In the genomic region with DNA sequence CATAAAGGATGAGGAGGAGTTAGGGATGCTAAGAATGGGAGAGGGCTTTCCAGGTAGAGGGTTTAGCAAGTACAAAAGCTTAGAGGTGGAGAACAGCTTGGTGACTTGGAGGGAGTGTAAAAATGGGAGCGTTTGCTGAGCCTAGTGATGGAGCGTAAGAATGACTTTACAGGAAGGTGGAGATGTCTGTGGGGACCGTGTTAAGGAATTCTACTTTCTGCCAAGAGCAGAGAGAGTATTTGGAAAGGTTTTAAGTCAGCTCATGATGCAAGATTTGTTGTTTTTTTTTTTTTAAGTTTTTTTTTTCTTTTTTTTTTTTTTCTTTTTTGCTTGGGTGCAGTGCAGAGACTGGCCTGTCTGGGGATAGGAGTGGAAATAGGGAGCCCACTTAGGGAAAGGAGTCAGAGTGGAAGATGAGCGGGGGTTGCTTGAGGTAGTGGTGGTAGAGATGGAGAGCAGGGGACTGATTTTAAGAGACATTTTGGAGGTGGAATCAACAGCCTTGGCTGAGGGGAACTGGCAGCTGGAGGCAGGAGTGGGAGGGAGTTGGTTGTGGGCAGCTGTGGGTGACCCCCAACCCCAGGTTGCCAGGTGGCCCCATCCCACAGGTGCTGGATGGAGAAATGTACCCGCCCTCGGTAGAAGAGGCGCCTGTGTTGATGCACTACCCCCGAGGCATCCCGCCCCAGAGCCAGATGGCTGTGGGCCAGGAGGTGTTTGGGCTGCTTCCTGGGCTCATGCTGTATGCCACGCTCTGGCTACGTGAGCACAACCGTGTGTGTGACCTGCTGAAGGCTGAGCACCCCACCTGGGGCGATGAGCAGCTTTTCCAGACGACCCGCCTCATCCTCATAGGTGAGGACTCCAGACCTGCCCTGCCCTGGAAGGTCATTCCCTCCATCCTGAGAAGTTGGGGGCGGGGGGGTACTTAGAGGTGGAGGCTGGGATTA, we compare ENCODE assay signal across 1 cellular context.
TF ChIP-seq lines count a peak whose summit lies in the region.

No MANE protein-coding gene starts in this region.

TF ChIP-seq in GM23338, 12 proteins besides CTCF, POLR2A, EP300 and RAD21 (continued from another document):
- TF ChIP-seq, protein P1, sequence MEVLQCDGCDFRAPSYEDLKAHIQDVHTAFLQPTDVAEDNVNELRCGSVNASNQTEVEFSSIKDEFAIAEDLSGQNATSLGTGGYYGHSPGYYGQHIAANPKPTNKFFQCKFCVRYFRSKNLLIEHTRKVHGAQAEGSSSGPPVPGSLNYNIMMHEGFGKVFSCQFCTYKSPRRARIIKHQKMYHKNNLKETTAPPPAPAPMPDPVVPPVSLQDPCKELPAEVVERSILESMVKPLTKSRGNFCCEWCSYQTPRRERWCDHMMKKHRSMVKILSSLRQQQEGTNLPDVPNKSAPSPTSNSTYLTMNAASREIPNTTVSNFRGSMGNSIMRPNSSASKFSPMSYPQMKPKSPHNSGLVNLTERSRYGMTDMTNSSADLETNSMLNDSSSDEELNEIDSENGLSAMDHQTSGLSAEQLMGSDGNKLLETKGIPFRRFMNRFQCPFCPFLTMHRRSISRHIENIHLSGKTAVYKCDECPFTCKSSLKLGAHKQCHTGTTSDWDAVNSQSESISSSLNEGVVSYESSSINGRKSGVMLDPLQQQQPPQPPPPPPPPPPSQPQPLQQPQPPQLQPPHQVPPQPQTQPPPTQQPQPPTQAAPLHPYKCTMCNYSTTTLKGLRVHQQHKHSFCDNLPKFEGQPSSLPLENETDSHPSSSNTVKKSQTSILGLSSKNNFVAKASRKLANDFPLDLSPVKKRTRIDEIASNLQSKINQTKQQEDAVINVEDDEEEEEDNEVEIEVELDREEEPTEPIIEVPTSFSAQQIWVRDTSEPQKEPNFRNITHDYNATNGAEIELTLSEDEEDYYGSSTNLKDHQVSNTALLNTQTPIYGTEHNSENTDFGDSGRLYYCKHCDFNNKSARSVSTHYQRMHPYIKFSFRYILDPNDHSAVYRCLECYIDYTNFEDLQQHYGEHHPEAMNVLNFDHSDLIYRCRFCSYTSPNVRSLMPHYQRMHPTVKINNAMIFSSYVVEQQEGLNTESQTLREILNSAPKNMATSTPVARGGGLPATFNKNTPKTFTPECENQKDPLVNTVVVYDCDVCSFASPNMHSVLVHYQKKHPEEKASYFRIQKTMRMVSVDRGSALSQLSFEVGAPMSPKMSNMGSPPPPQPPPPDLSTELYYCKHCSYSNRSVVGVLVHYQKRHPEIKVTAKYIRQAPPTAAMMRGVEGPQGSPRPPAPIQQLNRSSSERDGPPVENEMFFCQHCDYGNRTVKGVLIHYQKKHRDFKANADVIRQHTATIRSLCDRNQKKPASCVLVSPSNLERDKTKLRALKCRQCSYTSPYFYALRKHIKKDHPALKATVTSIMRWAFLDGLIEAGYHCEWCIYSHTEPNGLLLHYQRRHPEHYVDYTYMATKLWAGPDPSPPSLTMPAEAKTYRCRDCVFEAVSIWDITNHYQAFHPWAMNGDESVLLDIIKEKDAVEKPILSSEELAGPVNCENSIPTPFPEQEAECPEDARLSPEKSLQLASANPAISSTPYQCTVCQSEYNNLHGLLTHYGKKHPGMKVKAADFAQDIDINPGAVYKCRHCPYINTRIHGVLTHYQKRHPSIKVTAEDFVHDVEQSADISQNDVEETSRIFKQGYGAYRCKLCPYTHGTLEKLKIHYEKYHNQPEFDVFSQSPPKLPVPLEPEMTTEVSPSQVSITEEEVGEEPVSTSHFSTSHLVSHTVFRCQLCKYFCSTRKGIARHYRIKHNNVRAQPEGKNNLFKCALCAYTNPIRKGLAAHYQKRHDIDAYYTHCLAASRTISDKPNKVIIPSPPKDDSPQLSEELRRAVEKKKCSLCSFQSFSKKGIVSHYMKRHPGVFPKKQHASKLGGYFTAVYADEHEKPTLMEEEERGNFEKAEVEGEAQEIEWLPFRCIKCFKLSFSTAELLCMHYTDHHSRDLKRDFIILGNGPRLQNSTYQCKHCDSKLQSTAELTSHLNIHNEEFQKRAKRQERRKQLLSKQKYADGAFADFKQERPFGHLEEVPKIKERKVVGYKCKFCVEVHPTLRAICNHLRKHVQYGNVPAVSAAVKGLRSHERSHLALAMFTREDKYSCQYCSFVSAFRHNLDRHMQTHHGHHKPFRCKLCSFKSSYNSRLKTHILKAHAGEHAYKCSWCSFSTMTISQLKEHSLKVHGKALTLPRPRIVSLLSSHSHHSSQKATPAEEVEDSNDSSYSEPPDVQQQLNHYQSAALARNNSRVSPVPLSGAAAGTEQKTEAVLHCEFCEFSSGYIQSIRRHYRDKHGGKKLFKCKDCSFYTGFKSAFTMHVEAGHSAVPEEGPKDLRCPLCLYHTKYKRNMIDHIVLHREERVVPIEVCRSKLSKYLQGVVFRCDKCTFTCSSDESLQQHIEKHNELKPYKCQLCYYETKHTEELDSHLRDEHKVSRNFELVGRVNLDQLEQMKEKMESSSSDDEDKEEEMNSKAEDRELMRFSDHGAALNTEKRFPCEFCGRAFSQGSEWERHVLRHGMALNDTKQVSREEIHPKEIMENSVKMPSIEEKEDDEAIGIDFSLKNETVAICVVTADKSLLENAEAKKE (CRISPR knock-in tag; IDR thresholded peaks at IDR 0.05): no peak
- TF ChIP-seq, protein P2, sequence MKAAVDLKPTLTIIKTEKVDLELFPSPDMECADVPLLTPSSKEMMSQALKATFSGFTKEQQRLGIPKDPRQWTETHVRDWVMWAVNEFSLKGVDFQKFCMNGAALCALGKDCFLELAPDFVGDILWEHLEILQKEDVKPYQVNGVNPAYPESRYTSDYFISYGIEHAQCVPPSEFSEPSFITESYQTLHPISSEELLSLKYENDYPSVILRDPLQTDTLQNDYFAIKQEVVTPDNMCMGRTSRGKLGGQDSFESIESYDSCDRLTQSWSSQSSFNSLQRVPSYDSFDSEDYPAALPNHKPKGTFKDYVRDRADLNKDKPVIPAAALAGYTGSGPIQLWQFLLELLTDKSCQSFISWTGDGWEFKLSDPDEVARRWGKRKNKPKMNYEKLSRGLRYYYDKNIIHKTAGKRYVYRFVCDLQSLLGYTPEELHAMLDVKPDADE (IDR thresholded peaks at IDR 0.05): no peak
- TF ChIP-seq ZNF114 (CRISPR knock-in tag; IDR thresholded peaks at IDR 0.05): no peak
- no peak for TF ChIP-seq NANOG (IDR thresholded peaks at IDR 0.05; ENCODE audit: borderline replicate concordance)
- TF ChIP-seq POLR2AphosphoS5 (IDR thresholded peaks at IDR 0.05; ENCODE audit: low read depth): no peak
- TF ChIP-seq ZNF331 (CRISPR knock-in tag; IDR thresholded peaks at IDR 0.05; ENCODE audit: low read depth): no peak
